Comparison of ENCODE assay signal across 28 cellular contexts in genomic region chr2:51213826-51214225, GRCh38.
"Had no signal": no experiment of that assay in that cellular context is flagged by ENCODE, and none has a peak within 500 bp of the region (broad histone marks: within the 10 kb centered on the region; RNA-seq: fewer than 3 reads in every experiment).

No MANE protein-coding gene starts in this region.

- H3K4me2 ChIP-seq: hepatocyte had no signal

- H3K79me2 ChIP-seq: hepatocyte had no signal

- H3K27me3 Mint-ChIP-seq: naive B cell; natural killer cell treated with Interleukin-12 subunit alpha and Interleukin-12 subunit beta and Interleukin-15 and Interleukin-18, amount 100 ng/mL, for 72 hours; stimulated activated memory B cell treated with anti-CD40 and anti-IgM and Interleukin-4, amounts not matched to agents 10 μg/mL and 1 μg/mL and 100 μg/mL, for 72 hours had no signal

- DNase-seq: dermis blood vessel endothelial cell; effector memory CD4-positive, alpha-beta T cell; erythroblast; esophagus squamous epithelium; foreskin fibroblast; gastrocnemius medialis; heart left ventricle; left cardiac atrium; left lung; mesenchymal stem cell; mucosa of descending colon; naive B cell; pancreas; right lobe of liver; small intestine; stimulated activated CD4-positive, alpha-beta T cell treated with anti-CD3 and anti-CD28 coated beads, Interleukin-1b, Interleukin-23, amount 100 ng/mL, for 48 hours; stimulated activated CD4-positive, alpha-beta T cell treated with anti-CD3 and anti-CD28 coated beads, Interleukin-4, amount 100 ng/mL, for 4 hours; stimulated activated naive CD8-positive, alpha-beta T cell treated with anti-CD3 and anti-CD28 coated beads, Interleukin-15, Interleukin-2, amounts not matched to agents 100 U/mL and 50 U/mL, for 24 hours; upper lobe of left lung had no signal

- H3K27me3 ChIP-seq: esophagus squamous epithelium, gastrocnemius medialis, heart left ventricle, hepatocyte, left lung, neutrophil, pancreas, right lobe of liver, tibial nerve, upper lobe of left lung had no signal

- H3K4me3 ChIP-seq: coronary artery, esophagus squamous epithelium, gastrocnemius medialis, heart left ventricle, hepatocyte, left lung, mucosa of descending colon, pancreas, right lobe of liver, thoracic aorta, tibial nerve, upper lobe of left lung had no signal

- H3K27ac Mint-ChIP-seq: mesothelial cell of epicardium; naive B cell; natural killer cell treated with Interleukin-12 subunit alpha and Interleukin-12 subunit beta and Interleukin-15 and Interleukin-18, amount 100 ng/mL, for 72 hours; stimulated activated memory B cell treated with anti-CD40 and anti-IgM and Interleukin-4, amounts not matched to agents 10 μg/mL and 1 μg/mL and 100 μg/mL, for 72 hours had no signal

- H3K36me3 Mint-ChIP-seq: mesothelial cell of epicardium; naive B cell; stimulated activated memory B cell treated with anti-CD40 and anti-IgM and Interleukin-4, amounts not matched to agents 10 μg/mL and 1 μg/mL and 100 μg/mL, for 72 hours had no signal

- H3K4me1 Mint-ChIP-seq: naive B cell; neural crest cell; stimulated activated memory B cell treated with anti-CD40 and anti-IgM and Interleukin-4, amounts not matched to agents 10 μg/mL and 1 μg/mL and 100 μg/mL, for 72 hours had no signal

- H2AFZ ChIP-seq: hepatocyte had no signal

- H3K27ac ChIP-seq: coronary artery, esophagus squamous epithelium, gastrocnemius medialis, heart left ventricle, hepatocyte, left lung, neutrophil, pancreas, right lobe of liver, thoracic aorta, tibial nerve, upper lobe of left lung had no signal

- H3K4me1 ChIP-seq: esophagus squamous epithelium, gastrocnemius medialis, heart left ventricle, left lung, pancreas, right lobe of liver, tibial nerve, upper lobe of left lung had no signal

- H3K9me3 ChIP-seq: esophagus squamous epithelium, gastrocnemius medialis, left lung, mucosa of descending colon, neutrophil, pancreas, right lobe of liver, thoracic aorta, tibial nerve, upper lobe of left lung had no signal

- H3K36me3 ChIP-seq: esophagus squamous epithelium, gastrocnemius medialis, heart left ventricle, left lung, neutrophil, pancreas, right lobe of liver, thoracic aorta, tibial nerve, upper lobe of left lung had no signal

- H3K4me3 Mint-ChIP-seq: mesothelial cell of epicardium; naive B cell; natural killer cell treated with Interleukin-12 subunit alpha and Interleukin-12 subunit beta and Interleukin-15 and Interleukin-18, amount 100 ng/mL, for 72 hours; neural crest cell; stimulated activated memory B cell treated with anti-CD40 and anti-IgM and Interleukin-4, amounts not matched to agents 10 μg/mL and 1 μg/mL and 100 μg/mL, for 72 hours had no signal

- H3K9me3 Mint-ChIP-seq: neural crest cell had no signal

- ATAC-seq: gastrocnemius medialis; heart left ventricle; left cardiac atrium; left lung; mucosa of descending colon; natural killer cell treated with Interleukin-12 subunit alpha and Interleukin-12 subunit beta and Interleukin-15 and Interleukin-18, amount 100 ng/mL, for 72 hours; pancreas; right lobe of liver; stimulated activated memory B cell treated with anti-CD40 and anti-IgM and Interleukin-4, amounts not matched to agents 10 μg/mL and 1 μg/mL and 100 μg/mL, for 72 hours; stimulated activated naive CD8-positive, alpha-beta T cell treated with anti-CD3 and anti-CD28 coated beads, Interleukin-15, Interleukin-2, amounts not matched to agents 100 U/mL and 50 U/mL, for 24 hours had no signal
